ENCODE assay signal across 1 cellular context in the genomic region with DNA sequence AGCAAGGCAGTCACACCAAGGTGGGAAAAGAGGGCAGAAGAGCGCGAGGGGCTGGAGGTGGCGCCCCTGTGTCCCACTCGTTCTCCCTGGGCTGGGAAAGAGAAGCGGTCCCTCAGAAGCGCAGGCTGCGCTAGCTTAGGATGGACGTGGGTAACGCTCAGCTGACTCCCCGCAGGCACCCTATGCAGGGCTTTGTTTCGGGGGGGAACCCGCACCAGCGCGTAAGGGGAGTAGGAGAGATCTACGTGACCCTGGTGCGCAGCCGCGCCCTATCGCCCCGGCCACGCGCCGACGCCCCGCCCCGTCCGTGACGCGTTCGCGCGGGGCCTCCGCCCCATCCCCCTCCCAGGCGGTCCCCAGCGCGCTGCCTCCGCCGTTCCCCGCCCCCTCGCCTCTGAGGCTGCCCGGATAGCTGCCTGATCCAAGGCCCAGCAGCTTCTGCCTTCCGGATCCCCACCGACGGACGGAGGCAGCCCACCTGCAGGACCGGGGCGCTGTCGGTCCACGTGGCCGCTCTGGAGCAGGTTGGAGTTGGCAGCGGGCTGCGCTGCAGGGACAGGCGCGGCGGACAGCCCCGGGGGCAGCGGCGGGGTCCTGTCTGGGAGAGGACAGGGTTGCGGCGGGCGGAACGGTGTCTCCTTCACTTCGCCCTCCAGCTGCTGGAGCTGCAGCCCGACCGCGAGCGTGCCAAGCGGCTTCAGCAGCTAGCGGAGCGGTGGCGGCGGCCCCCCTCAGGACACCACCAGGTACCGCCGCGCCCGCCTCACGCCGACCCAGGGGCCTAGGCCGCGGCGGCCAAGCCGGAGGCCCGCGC.
TF ChIP-seq lines count a peak whose summit lies in the region.

A gene with protein sequence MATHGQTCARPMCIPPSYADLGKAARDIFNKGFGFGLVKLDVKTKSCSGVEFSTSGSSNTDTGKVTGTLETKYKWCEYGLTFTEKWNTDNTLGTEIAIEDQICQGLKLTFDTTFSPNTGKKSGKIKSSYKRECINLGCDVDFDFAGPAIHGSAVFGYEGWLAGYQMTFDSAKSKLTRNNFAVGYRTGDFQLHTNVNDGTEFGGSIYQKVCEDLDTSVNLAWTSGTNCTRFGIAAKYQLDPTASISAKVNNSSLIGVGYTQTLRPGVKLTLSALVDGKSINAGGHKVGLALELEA (plus strand): TSS at position 604 of the 814 bp plus-strand sequence. CDS start 363 bp downstream, outside the sequence.

TF ChIP-seq in K562, 482 proteins besides CTCF, POLR2A, EP300 and RAD21 (continued from another document and continues in another):
- TF ChIP-seq, protein P1, sequence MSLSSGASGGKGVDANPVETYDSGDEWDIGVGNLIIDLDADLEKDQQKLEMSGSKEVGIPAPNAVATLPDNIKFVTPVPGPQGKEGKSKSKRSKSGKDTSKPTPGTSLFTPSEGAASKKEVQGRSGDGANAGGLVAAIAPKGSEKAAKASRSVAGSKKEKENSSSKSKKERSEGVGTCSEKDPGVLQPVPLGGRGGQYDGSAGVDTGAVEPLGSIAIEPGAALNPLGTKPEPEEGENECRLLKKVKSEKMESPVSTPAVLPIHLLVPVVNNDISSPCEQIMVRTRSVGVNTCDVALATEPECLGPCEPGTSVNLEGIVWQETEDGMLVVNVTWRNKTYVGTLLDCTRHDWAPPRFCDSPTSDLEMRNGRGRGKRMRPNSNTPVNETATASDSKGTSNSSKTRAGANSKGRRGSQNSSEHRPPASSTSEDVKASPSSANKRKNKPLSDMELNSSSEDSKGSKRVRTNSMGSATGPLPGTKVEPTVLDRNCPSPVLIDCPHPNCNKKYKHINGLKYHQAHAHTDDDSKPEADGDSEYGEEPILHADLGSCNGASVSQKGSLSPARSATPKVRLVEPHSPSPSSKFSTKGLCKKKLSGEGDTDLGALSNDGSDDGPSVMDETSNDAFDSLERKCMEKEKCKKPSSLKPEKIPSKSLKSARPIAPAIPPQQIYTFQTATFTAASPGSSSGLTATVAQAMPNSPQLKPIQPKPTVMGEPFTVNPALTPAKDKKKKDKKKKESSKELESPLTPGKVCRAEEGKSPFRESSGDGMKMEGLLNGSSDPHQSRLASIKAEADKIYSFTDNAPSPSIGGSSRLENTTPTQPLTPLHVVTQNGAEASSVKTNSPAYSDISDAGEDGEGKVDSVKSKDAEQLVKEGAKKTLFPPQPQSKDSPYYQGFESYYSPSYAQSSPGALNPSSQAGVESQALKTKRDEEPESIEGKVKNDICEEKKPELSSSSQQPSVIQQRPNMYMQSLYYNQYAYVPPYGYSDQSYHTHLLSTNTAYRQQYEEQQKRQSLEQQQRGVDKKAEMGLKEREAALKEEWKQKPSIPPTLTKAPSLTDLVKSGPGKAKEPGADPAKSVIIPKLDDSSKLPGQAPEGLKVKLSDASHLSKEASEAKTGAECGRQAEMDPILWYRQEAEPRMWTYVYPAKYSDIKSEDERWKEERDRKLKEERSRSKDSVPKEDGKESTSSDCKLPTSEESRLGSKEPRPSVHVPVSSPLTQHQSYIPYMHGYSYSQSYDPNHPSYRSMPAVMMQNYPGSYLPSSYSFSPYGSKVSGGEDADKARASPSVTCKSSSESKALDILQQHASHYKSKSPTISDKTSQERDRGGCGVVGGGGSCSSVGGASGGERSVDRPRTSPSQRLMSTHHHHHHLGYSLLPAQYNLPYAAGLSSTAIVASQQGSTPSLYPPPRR (CRISPR knock-in tag; IDR thresholded peaks at IDR 0.05; ENCODE audit: borderline replicate concordance): peak; percentile 68; the same call in 1 of the 2 replicates
- TF ChIP-seq, protein P2, sequence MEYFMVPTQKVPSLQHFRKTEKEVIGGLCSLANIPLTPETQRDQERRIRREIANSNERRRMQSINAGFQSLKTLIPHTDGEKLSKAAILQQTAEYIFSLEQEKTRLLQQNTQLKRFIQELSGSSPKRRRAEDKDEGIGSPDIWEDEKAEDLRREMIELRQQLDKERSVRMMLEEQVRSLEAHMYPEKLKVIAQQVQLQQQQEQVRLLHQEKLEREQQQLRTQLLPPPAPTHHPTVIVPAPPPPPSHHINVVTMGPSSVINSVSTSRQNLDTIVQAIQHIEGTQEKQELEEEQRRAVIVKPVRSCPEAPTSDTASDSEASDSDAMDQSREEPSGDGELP (CRISPR knock-in tag; IDR thresholded peaks at IDR 0.05; ENCODE audit: borderline replicate concordance): peak; percentile 93
- no peak for TF ChIP-seq ZKSCAN3 (CRISPR knock-in tag; IDR thresholded peaks at IDR 0.05)
- peak; percentile 76; the same call in 1 of the 2 replicates for TF ChIP-seq ZBED1 (IDR thresholded peaks at IDR 0.05)
- TF ChIP-seq SP2 (IDR thresholded peaks at IDR 0.05; ENCODE audit: extremely low read depth, low read depth, low read length, poor library complexity, severe bottlenecking): no peak
- TF ChIP-seq RBFOX2 (IDR thresholded peaks at IDR 0.05; ENCODE audit: low read depth, low read length): peak; percentile 96
- TF ChIP-seq, protein P3, sequence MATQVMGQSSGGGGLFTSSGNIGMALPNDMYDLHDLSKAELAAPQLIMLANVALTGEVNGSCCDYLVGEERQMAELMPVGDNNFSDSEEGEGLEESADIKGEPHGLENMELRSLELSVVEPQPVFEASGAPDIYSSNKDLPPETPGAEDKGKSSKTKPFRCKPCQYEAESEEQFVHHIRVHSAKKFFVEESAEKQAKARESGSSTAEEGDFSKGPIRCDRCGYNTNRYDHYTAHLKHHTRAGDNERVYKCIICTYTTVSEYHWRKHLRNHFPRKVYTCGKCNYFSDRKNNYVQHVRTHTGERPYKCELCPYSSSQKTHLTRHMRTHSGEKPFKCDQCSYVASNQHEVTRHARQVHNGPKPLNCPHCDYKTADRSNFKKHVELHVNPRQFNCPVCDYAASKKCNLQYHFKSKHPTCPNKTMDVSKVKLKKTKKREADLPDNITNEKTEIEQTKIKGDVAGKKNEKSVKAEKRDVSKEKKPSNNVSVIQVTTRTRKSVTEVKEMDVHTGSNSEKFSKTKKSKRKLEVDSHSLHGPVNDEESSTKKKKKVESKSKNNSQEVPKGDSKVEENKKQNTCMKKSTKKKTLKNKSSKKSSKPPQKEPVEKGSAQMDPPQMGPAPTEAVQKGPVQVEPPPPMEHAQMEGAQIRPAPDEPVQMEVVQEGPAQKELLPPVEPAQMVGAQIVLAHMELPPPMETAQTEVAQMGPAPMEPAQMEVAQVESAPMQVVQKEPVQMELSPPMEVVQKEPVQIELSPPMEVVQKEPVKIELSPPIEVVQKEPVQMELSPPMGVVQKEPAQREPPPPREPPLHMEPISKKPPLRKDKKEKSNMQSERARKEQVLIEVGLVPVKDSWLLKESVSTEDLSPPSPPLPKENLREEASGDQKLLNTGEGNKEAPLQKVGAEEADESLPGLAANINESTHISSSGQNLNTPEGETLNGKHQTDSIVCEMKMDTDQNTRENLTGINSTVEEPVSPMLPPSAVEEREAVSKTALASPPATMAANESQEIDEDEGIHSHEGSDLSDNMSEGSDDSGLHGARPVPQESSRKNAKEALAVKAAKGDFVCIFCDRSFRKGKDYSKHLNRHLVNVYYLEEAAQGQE (CRISPR knock-in tag; IDR thresholded peaks at IDR 0.05; ENCODE audit: low read depth): peak; percentile 84
- TF ChIP-seq ELF4 (CRISPR knock-in tag; IDR thresholded peaks at IDR 0.05): peak; percentile 91
- peak; percentile 27 for TF ChIP-seq FOSL1 (tag; conservative IDR thresholded peaks at IDR 0.05)
- TF ChIP-seq NR4A1 (CRISPR knock-in tag; IDR thresholded peaks at IDR 0.05): no peak
- no peak for TF ChIP-seq NR4A1 (tag; IDR thresholded peaks at IDR 0.05)
- TF ChIP-seq IRF2 (CRISPR knock-in tag; IDR thresholded peaks at IDR 0.05): no peak
- TF ChIP-seq, protein P4, sequence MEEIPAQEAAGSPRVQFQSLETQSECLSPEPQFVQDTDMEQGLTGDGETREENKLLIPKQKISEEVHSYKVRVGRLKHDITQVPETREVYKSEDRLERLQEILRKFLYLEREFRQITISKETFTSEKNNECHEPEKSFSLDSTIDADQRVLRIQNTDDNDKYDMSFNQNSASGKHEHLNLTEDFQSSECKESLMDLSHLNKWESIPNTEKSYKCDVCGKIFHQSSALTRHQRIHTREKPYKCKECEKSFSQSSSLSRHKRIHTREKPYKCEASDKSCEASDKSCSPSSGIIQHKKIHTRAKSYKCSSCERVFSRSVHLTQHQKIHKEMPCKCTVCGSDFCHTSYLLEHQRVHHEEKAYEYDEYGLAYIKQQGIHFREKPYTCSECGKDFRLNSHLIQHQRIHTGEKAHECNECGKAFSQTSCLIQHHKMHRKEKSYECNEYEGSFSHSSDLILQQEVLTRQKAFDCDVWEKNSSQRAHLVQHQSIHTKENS (CRISPR knock-in tag; IDR thresholded peaks at IDR 0.05): no peak
- peak; percentile 69; the same call in 1 of the 2 replicates for TF ChIP-seq SRSF1 (IDR thresholded peaks at IDR 0.05; ENCODE audit: low read depth, low read length)
- TF ChIP-seq, protein P5, sequence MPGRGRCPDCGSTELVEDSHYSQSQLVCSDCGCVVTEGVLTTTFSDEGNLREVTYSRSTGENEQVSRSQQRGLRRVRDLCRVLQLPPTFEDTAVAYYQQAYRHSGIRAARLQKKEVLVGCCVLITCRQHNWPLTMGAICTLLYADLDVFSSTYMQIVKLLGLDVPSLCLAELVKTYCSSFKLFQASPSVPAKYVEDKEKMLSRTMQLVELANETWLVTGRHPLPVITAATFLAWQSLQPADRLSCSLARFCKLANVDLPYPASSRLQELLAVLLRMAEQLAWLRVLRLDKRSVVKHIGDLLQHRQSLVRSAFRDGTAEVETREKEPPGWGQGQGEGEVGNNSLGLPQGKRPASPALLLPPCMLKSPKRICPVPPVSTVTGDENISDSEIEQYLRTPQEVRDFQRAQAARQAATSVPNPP (IDR thresholded peaks at IDR 0.05; ENCODE audit: borderline replicate concordance, insufficient read depth, insufficient read length): no peak
- no peak for TF ChIP-seq SMAD2 (IDR thresholded peaks at IDR 0.05; ENCODE audit: low read depth, low read length)
- TF ChIP-seq MEIS2 (IDR thresholded peaks at IDR 0.05; ENCODE audit: partially characterized antibody): peak; percentile 66
- TF ChIP-seq, protein P6, sequence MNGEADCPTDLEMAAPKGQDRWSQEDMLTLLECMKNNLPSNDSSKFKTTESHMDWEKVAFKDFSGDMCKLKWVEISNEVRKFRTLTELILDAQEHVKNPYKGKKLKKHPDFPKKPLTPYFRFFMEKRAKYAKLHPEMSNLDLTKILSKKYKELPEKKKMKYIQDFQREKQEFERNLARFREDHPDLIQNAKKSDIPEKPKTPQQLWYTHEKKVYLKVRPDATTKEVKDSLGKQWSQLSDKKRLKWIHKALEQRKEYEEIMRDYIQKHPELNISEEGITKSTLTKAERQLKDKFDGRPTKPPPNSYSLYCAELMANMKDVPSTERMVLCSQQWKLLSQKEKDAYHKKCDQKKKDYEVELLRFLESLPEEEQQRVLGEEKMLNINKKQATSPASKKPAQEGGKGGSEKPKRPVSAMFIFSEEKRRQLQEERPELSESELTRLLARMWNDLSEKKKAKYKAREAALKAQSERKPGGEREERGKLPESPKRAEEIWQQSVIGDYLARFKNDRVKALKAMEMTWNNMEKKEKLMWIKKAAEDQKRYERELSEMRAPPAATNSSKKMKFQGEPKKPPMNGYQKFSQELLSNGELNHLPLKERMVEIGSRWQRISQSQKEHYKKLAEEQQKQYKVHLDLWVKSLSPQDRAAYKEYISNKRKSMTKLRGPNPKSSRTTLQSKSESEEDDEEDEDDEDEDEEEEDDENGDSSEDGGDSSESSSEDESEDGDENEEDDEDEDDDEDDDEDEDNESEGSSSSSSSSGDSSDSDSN (IDR thresholded peaks at IDR 0.05; ENCODE audit: borderline replicate concordance in 1 of 2, low read depth in 2 of 2, low read length in 2 of 2): peak; percentile 83 to 97; a peak in 3 of 4 replicates
- no peak for TF ChIP-seq PURB (CRISPR knock-in tag; IDR thresholded peaks at IDR 0.05; ENCODE audit: low read depth)
- TF ChIP-seq NCOR1 (IDR thresholded peaks at IDR 0.05): peak; percentile 88
- TF ChIP-seq NR1H2 (CRISPR knock-in tag; IDR thresholded peaks at IDR 0.05): 0 out of 2 replicates have a peak, but pooled peaks have one; percentile 19
- TF ChIP-seq CREM (IDR thresholded peaks at IDR 0.05; ENCODE audit: low read depth): peak; percentile 95
- no peak for TF ChIP-seq TFAM (CRISPR knock-in tag; conservative IDR thresholded peaks at IDR 0.05)
- TF ChIP-seq, protein P7, sequence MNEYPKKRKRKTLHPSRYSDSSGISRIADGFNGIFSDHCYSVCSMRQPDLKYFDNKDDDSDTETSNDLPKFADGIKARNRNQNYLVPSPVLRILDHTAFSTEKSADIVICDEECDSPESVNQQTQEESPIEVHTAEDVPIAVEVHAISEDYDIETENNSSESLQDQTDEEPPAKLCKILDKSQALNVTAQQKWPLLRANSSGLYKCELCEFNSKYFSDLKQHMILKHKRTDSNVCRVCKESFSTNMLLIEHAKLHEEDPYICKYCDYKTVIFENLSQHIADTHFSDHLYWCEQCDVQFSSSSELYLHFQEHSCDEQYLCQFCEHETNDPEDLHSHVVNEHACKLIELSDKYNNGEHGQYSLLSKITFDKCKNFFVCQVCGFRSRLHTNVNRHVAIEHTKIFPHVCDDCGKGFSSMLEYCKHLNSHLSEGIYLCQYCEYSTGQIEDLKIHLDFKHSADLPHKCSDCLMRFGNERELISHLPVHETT (CRISPR knock-in tag; conservative IDR thresholded peaks at IDR 0.05 in 1 of 2, IDR thresholded peaks at IDR 0.05 in 1 of 2): no peak; a peak in 1 of 4 replicates
- TF ChIP-seq ZNF133 (CRISPR knock-in tag; IDR thresholded peaks at IDR 0.05): no peak
- TF ChIP-seq, protein P8, sequence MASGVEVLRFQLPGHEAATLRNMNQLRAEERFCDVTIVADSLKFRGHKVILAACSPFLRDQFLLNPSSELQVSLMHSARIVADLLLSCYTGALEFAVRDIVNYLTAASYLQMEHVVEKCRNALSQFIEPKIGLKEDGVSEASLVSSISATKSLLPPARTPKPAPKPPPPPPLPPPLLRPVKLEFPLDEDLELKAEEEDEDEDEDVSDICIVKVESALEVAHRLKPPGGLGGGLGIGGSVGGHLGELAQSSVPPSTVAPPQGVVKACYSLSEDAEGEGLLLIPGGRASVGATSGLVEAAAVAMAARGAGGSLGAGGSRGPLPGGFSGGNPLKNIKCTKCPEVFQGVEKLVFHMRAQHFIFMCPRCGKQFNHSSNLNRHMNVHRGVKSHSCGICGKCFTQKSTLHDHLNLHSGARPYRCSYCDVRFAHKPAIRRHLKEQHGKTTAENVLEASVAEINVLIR (CRISPR knock-in tag; IDR thresholded peaks at IDR 0.05): peak; percentile 77
- TF ChIP-seq GABPB2 (CRISPR knock-in tag; conservative IDR thresholded peaks at IDR 0.05): no peak
- TF ChIP-seq MYC (IDR thresholded peaks at IDR 0.05; ENCODE audit: low read depth, low read length): peak; percentile 82; the same call in 1 of the 2 replicates
- no peak for TF ChIP-seq MYC (CRISPR knock-in tag; IDR thresholded peaks at IDR 0.05; ENCODE audit: borderline replicate concordance, low read depth)
- TF ChIP-seq ZNF57 (CRISPR knock-in tag; IDR thresholded peaks at IDR 0.05): no peak
- TF ChIP-seq, protein P9, sequence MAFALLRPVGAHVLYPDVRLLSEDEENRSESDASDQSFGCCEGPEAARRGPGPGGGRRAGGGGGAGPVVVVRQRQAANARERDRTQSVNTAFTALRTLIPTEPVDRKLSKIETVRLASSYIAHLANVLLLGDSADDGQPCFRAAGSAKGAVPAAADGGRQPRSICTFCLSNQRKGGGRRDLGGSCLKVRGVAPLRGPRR (CRISPR knock-in tag; IDR thresholded peaks at IDR 0.05): no peak
- TF ChIP-seq ZNF764 (CRISPR knock-in tag; IDR thresholded peaks at IDR 0.05; ENCODE audit: low read depth): no peak
- no peak for TF ChIP-seq NFIX (CRISPR knock-in tag; IDR thresholded peaks at IDR 0.05; ENCODE audit: low read depth)
- TF ChIP-seq TAF1 (IDR thresholded peaks at IDR 0.05; ENCODE audit: control insufficient read depth, extremely low read depth, insufficient read depth, low read length, severe bottlenecking): peak; percentile 91
- TF ChIP-seq ZFP36 (IDR thresholded peaks at IDR 0.05; ENCODE audit: low read depth, low read length, partially characterized antibody): peak; percentile 18
- TF ChIP-seq ARID2 (IDR thresholded peaks at IDR 0.05): no peak; the same call in 1 of the 2 replicates
- TF ChIP-seq ELF2 (CRISPR knock-in tag; IDR thresholded peaks at IDR 0.05): 0 out of 2 replicates have a peak, but pooled peaks have one; percentile 67
- no peak; the same call in 1 of the 2 replicates for TF ChIP-seq MCM2 (IDR thresholded peaks at IDR 0.05; ENCODE audit: low read depth)
